ENCODE assay signal across 8 cellular contexts in genomic region chr19:41264581-41265375, GRCh38. TPM values are rescaled to one million over a fixed set of nuclear protein-coding genes. Genes with fewer than 3 reads are reported as not detected.
DNase-seq lines count a peak whose midpoint lies in the region; ATAC-seq and TF ChIP-seq lines count a peak whose summit lies in the region.

No MANE protein-coding gene starts in this region.

- peak overlapping the region; percentile 75 to 99 (median 88) for H3K4me3 ChIP-seq in esophagus squamous epithelium

- intact Hi-C loops in esophagus squamous epithelium (cut with DNase I) = loop anchor here (5.0 kb wide), 2 partner anchors 43 to 57 kb away; no protein-coding TSS in a partner anchor

- H3K4me1 ChIP-seq in esophagus squamous epithelium = peaks cover 23 to 43% (median 27%) of the 10 kb centered on the region in 3 donors

- H3K4me3 Mint-ChIP-seq in natural killer cell treated with Interleukin-12 subunit alpha and Interleukin-12 subunit beta and Interleukin-15 and Interleukin-18, amount 100 ng/mL, for 72 hours = peak overlapping the region; percentile 95

- no peaks in the 10 kb centered on the region for H3K27me3 Mint-ChIP-seq in natural killer cell treated with Interleukin-12 subunit alpha and Interleukin-12 subunit beta and Interleukin-15 and Interleukin-18, amount 100 ng/mL, for 72 hours

- peak; percentile 23 to 33 (median 30) for DNase-seq in activated CD4-positive, CD25-positive, alpha-beta regulatory T cell (lab: John Stamatoyannopoulos, UW)
- DNase-seq in NCI-H510A (lab: John Stamatoyannopoulos, UW) (peak; percentile 40), activated T-cell treated with anti-CD3 and anti-CD28 coated beads for 48 hours (ENCODE audit: low read depth) (peak; percentile 64), esophagus squamous epithelium (lab: John Stamatoyannopoulos, UW) (no peak), substantia nigra (lab: John Stamatoyannopoulos, UW) (peak in 25 of 49 donors; percentile 8 to 58 (median 33)), NCI-H226 (no peak)
- peak; percentile 70 for DNase-seq in natural killer cell treated with Interleukin-12 subunit alpha and Interleukin-12 subunit beta and Interleukin-15 and Interleukin-18, amount 100 ng/mL, for 72 hours (ENCODE audit: low spot score)

- no peak for TF ChIP-seq CTCF in esophagus squamous epithelium (IDR thresholded peaks at IDR 0.05)

- no peaks in the 10 kb centered on the region for H3K9me3 Mint-ChIP-seq in natural killer cell treated with Interleukin-12 subunit alpha and Interleukin-12 subunit beta and Interleukin-15 and Interleukin-18, amount 100 ng/mL, for 72 hours

- no peaks in the 10 kb centered on the region for H3K9me3 ChIP-seq in esophagus squamous epithelium

- peaks cover 45 to 46% of the 10 kb centered on the region in 2 donors for H3K4me1 Mint-ChIP-seq in natural killer cell treated with Interleukin-12 subunit alpha and Interleukin-12 subunit beta and Interleukin-15 and Interleukin-18, amount 100 ng/mL, for 72 hours (ENCODE audit: low read depth in 2 of 2)

- H3K27ac ChIP-seq in esophagus squamous epithelium (peak overlapping the region; percentile 95 to 100 (median 100)), substantia nigra (ENCODE audit: low read depth, low read length, poor library complexity, severe bottlenecking) (peak overlapping the region; percentile 96)

- peak overlapping the region; percentile 98 for H3K27ac Mint-ChIP-seq in natural killer cell treated with Interleukin-12 subunit alpha and Interleukin-12 subunit beta and Interleukin-15 and Interleukin-18, amount 100 ng/mL, for 72 hours

- H3K36me3 ChIP-seq in esophagus squamous epithelium = peaks cover 0 to 23% (median 14%) of the 10 kb centered on the region in 3 donors

- WGBS in esophagus squamous epithelium, 2 donors = 0 to 1% methylated on average over 10 to 27 of the region's 75 CpGs

- no peak for ATAC-seq in activated CD4-positive, CD25-positive, alpha-beta regulatory T cell treated with anti-CD3 and anti-CD28 coated beads, Interleukin-2, amount 50 U/mL, for 24 hours
- no peak for ATAC-seq in natural killer cell treated with Interleukin-12 subunit alpha and Interleukin-12 subunit beta and Interleukin-15 and Interleukin-18, amount 100 ng/mL, for 72 hours

- peaks cover 15% of the 10 kb centered on the region for H3K36me3 Mint-ChIP-seq in natural killer cell treated with Interleukin-12 subunit alpha and Interleukin-12 subunit beta and Interleukin-15 and Interleukin-18, amount 100 ng/mL, for 72 hours

- TF ChIP-seq POLR2A in esophagus squamous epithelium (IDR thresholded peaks at IDR 0.05) = no peak

- H3K27me3 ChIP-seq in esophagus squamous epithelium = no peaks in the 10 kb centered on the region

RNA-seq across cellular contexts. Expression of gene HNRNPUL1, which starts 0.6 kb away (rescaled TPM):
- 100 to 1,000 TPM in 3 of 4 donors, 10 to 100 TPM in 1; 98.1 to 127 (median 113) TPM for total RNA-seq in esophagus squamous epithelium
- total RNA-seq in natural killer cell treated with Interleukin-12 subunit alpha and Interleukin-12 subunit beta and Interleukin-15 and Interleukin-18, amount 100 ng/mL, for 72 hours = 100 to 1,000 TPM; 248 to 319 TPM

RNA-seq across cellular contexts. Expression of gene CCDC97, which starts 45.2 kb away (rescaled TPM):
- 10 to 100 TPM in 3 of 4 donors, 1 to 10 TPM in 1; 9.4 to 19.5 (median 14.7) TPM for total RNA-seq in esophagus squamous epithelium
- total RNA-seq in natural killer cell treated with Interleukin-12 subunit alpha and Interleukin-12 subunit beta and Interleukin-15 and Interleukin-18, amount 100 ng/mL, for 72 hours = 10 to 100 TPM; 52.5 to 56.2 TPM

RNA-seq across cellular contexts. Expression of gene AXL, which starts 45.8 kb away (rescaled TPM):
- total RNA-seq in esophagus squamous epithelium = 10 to 100 TPM in 2 of 4 donors, 1 to 10 TPM in 2; 5.3 to 40.2 (median 17.3) TPM
- total RNA-seq in natural killer cell treated with Interleukin-12 subunit alpha and Interleukin-12 subunit beta and Interleukin-15 and Interleukin-18, amount 100 ng/mL, for 72 hours = not detected

Comparison
In these comparisons a context has a peak if more than half of its experiments do, and no peak if none do; other contexts are left out.
1. DNase-seq: peak in activated CD4-positive, CD25-positive, alpha-beta regulatory T cell (4 of 4), NCI-H510A (single experiment), activated T-cell treated with anti-CD3 and anti-CD28 coated beads for 48 hours (single experiment), natural killer cell treated with Interleukin-12 subunit alpha and Interleukin-12 subunit beta and Interleukin-15 and Interleukin-18, amount 100 ng/mL, for 72 hours (single experiment) and substantia nigra (25 of 49); none in esophagus squamous epithelium (single experiment) and NCI-H226 (single experiment).
2. RNA of gene AXL, which starts 45.8 kb away (total RNA-seq): 5.3 to 40.2 TPM in esophagus squamous epithelium; not detected in natural killer cell treated with Interleukin-12 subunit alpha and Interleukin-12 subunit beta and Interleukin-15 and Interleukin-18, amount 100 ng/mL, for 72 hours; every median in the first group is over 4 times any median in the second.